ENCODE assay signal across 26 cellular contexts in genomic region chr2:12844511-12844910, GRCh38.
DNase-seq lines count a peak whose midpoint lies in the region; ATAC-seq and TF ChIP-seq lines count a peak whose summit lies in the region.
"Had no signal": no experiment of that assay in that cellular context is flagged by ENCODE, and none has a peak within 500 bp of the region (broad histone marks: within the 10 kb centered on the region; RNA-seq: fewer than 3 reads in every experiment).

No MANE protein-coding gene starts in this region.

- H3K4me1 ChIP-seq in left ventricle myocardium inferior: peaks cover 20% of the 10 kb centered on the region
- H3K4me1 ChIP-seq: Peyer's patch, tibial artery had no signal

- intact Hi-C loops in left ventricle myocardium inferior (cut with micrococcal nuclease): no loop called here
- intact Hi-C loops in lower leg skin (cut with DNase I; ENCODE audit: low total_unique reads): no loop called here

- TF ChIP-seq CTCF in left ventricle myocardium inferior (IDR thresholded peaks at IDR 0.05; ENCODE audit: borderline replicate concordance): no peak
- no peak for TF ChIP-seq CTCF in lower leg skin (IDR thresholded peaks at IDR 0.05)

- TF ChIP-seq POLR2A in lower leg skin (IDR thresholded peaks at IDR 0.05): no peak

- H3K27ac ChIP-seq in left ventricle myocardium inferior (replicated peaks): peak overlapping the region; percentile 62
- H3K27ac ChIP-seq: C4-2B, KMS-11, Peyer's patch, tibial artery had no signal

- ATAC-seq in HG02798 (IDR thresholded peaks at IDR 0.05; ENCODE audit: poor library complexity, unreplicated experiment): no peak
- ATAC-seq: activated naive CD8-positive, alpha-beta T cell treated with anti-CD3 and anti-CD28 coated beads, Interleukin-2, amount 50 U/mL, for 24 hours; stimulated activated naive CD8-positive, alpha-beta T cell treated with anti-CD3 and anti-CD28 coated beads, Interleukin-15, amount 100 ng/mL, for 72 hours had no signal

- no peaks in the 10 kb centered on the region for H3K9me3 ChIP-seq in left ventricle myocardium inferior (replicated peaks)
- H3K9me3 ChIP-seq: Peyer's patch, tibial artery had no signal

- H3K4me3 ChIP-seq in left ventricle myocardium inferior (no peak overlapping the region), lower leg skin (ENCODE audit: low read depth, poor library complexity, severe bottlenecking) (no peak overlapping the region)
- H3K4me3 ChIP-seq: Peyer's patch, smooth muscle cell, tibial artery had no signal

- H3K36me3 ChIP-seq in left ventricle myocardium inferior: no peaks in the 10 kb centered on the region
- H3K36me3 ChIP-seq: Peyer's patch, tibial artery had no signal

- 49 to 56% methylated on average over 9 of the region's 9 CpGs for WGBS in lower leg skin, 2 donors

- DNase-seq in Ammon's horn (ENCODE audit: low spot score) (peak; percentile 24), NCI-H2227 treated with DMSO at 0.1 percent for 48 hours (lab: John Stamatoyannopoulos, UW) (peak; percentile 17), left ventricle myocardium inferior (peak; percentile 54), pons (ENCODE audit: low spot score) (peak; percentile 22), NCI-H748 treated with DMSO at 0.1 percent for 48 hours (lab: John Stamatoyannopoulos, UW) (no peak), lower leg skin (ENCODE audit: low spot score in 2 of 2) (no peak)
- DNase-seq: activated CD4-positive, alpha-beta T cell treated with anti-CD3 and anti-CD28 coated beads, Interleukin-2, amount 10 ng/mL, durations not matched to agents 24 days and 14 days; activated gamma-delta T cell; activated naive CD8-positive, alpha-beta T cell treated with anti-CD3 and anti-CD28 coated beads, Interleukin-2, amount 50 U/mL, for 24 hours; activated T-cell treated with anti-CD3 and anti-CD28 coated beads, Interleukin-2, amount 50 U/mL, for 1 hour; DMS79 treated with DMSO at 0.1 percent for 48 hours; dorsolateral prefrontal cortex; kidney glomerular epithelial cell; naive B cell; NCI-H1436 treated with DMSO at 0.1 percent for 48 hours; NCI-H524; Peyer's patch; stimulated activated CD4-positive, alpha-beta T cell treated with anti-CD3 and anti-CD28 coated beads, Interleukin-1b, Interleukin-23, amount 100 ng/mL, for 48 hours; stimulated activated CD8-positive, alpha-beta memory T cell treated with anti-CD3 and anti-CD28 coated beads, Interleukin-4, amount 100 ng/mL, for 48 hours; stimulated activated naive CD8-positive, alpha-beta T cell treated with anti-CD3 and anti-CD28 coated beads, Interleukin-15, amount 100 ng/mL, for 72 hours; T1000; tibial artery had no signal

- no peaks in the 10 kb centered on the region for H3K27me3 ChIP-seq in left ventricle myocardium inferior (ENCODE audit: low read depth)
- H3K27me3 ChIP-seq: Peyer's patch, tibial artery had no signal

Comparison
In these comparisons a context has a peak if more than half of its experiments do, and no peak if none do; other contexts are left out.
1. DNase-seq: peak in Ammon's horn (single experiment), NCI-H2227 treated with DMSO at 0.1 percent for 48 hours (single experiment), left ventricle myocardium inferior (single experiment) and pons (single experiment); none in NCI-H748 treated with DMSO at 0.1 percent for 48 hours (single experiment) and lower leg skin (0 of 2).